Comparison of ENCODE assay signal across 1 cellular context in genomic region chr19:6752257-6753177, GRCh38.
TF ChIP-seq lines count a peak whose summit lies in the region.

No MANE protein-coding gene starts in this region.

TF ChIP-seq in HepG2, 621 proteins besides CTCF, POLR2A, EP300 and RAD21 (continued from another document and continues in another):
- TF ChIP-seq HNF1B (CRISPR knock-in tag; IDR thresholded peaks at IDR 0.05), result peak; percentile 80
- no peak for TF ChIP-seq TIGD3 (CRISPR knock-in tag; IDR thresholded peaks at IDR 0.05; ENCODE audit: borderline replicate concordance)
- no peak for TF ChIP-seq ZNF773 (CRISPR knock-in tag; IDR thresholded peaks at IDR 0.05; ENCODE audit: borderline replicate concordance)
- no peak for TF ChIP-seq TAF1 (CRISPR knock-in tag; IDR thresholded peaks at IDR 0.05)
- TF ChIP-seq BRD4 (CRISPR knock-in tag; IDR thresholded peaks at IDR 0.05), result no peak; the same call in 1 of the 2 replicates
- no peak for TF ChIP-seq ZBTB3 (CRISPR knock-in tag; IDR thresholded peaks at IDR 0.05; ENCODE audit: borderline replicate concordance, low read depth)
- peak; percentile 84 for TF ChIP-seq HMGXB3 (CRISPR knock-in tag; IDR thresholded peaks at IDR 0.05; ENCODE audit: borderline replicate concordance)
- no peak for TF ChIP-seq PBX2 (CRISPR knock-in tag; IDR thresholded peaks at IDR 0.05)
- no peak for TF ChIP-seq PRDM10 (CRISPR knock-in tag; IDR thresholded peaks at IDR 0.05; ENCODE audit: low read depth)
- TF ChIP-seq ZNF432 (CRISPR knock-in tag; IDR thresholded peaks at IDR 0.05; ENCODE audit: borderline replicate concordance), result no peak
- TF ChIP-seq DPF2 (CRISPR knock-in tag; IDR thresholded peaks at IDR 0.05; ENCODE audit: borderline replicate concordance, low read depth), result no peak
- TF ChIP-seq GTF2F1 (IDR thresholded peaks at IDR 0.05; ENCODE audit: low read length), result no peak
- TF ChIP-seq ZNF142 (CRISPR knock-in tag; IDR thresholded peaks at IDR 0.05), result no peak; the same call in 1 of the 2 replicates
- TF ChIP-seq ZBTB40 (IDR thresholded peaks at IDR 0.05), result no peak
- no peak; the same call in 1 of the 2 replicates for TF ChIP-seq ZBTB40 (CRISPR knock-in tag; IDR thresholded peaks at IDR 0.05)
- TF ChIP-seq ZNF772 (CRISPR knock-in tag; IDR thresholded peaks at IDR 0.05), result peak; percentile 72; the same call in 1 of the 2 replicates
- no peak for TF ChIP-seq SIX1 (CRISPR knock-in tag; IDR thresholded peaks at IDR 0.05; ENCODE audit: borderline replicate concordance)
